Comparison of ENCODE assay signal across 23 cellular contexts in the genomic region with DNA sequence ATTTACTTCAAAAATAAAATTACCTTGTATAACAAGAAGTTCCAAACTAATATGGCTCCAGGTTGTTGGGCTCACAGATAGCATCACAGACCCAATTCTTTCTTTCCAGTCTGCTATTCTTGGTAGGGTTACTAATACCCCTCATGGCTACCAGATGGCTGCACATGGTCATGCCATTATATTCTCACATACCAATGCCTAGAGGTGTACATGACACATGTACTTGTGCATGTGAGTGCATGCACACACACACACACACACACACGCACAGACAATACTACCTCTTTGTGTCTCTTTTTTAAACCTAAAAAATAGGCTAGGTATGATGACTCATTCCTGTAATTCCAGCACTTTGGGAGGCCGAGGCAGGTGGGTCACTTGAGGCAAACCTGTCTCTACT.
"Had no signal": no experiment of that assay in that cellular context is flagged by ENCODE, and none has a peak within 500 bp of the region (broad histone marks: within the 10 kb centered on the region; RNA-seq: fewer than 3 reads in every experiment).

No MANE protein-coding gene starts in this region.

- H3K27me3 Mint-ChIP-seq: IgD-negative memory B cell had no signal

- H3K4me3 Mint-ChIP-seq: IgD-negative memory B cell had no signal

- FAIRE-seq: K562, RCC 7860 had no signal

- DNase-seq: Kasumi-1, MM.1S, NCI-H1092 treated with DMSO at 0.1 percent for 48 hours, NCI-H1436, NCI-H187, NCI-H2029, NCI-H2081 treated with DMSO at 0.1 percent for 48 hours, NCI-H2171, NCI-H226, NCI-H446, NCI-H510A, NCI-H524 treated with DMSO at 0.1 percent for 48 hours, NCI-H69, NCI-H774, Right ventricle myocardium superior, RPMI8226, SIG-M5 had no signal

- H3K27ac ChIP-seq: KMS-11, SJSA1, SK-N-MC had no signal

- H3K9me3 Mint-ChIP-seq: IgD-negative memory B cell had no signal

- H3K36me3 ChIP-seq: SJSA1 had no signal

- H3K4me1 Mint-ChIP-seq: IgD-negative memory B cell had no signal

- H3K4me3 ChIP-seq: K562, SJSA1, SK-N-MC had no signal

- H3K27me3 ChIP-seq: SJSA1 had no signal
